Comparison of ENCODE assay signal across 1 cellular context in genomic region chr2:489084-489483, GRCh38.
TF ChIP-seq lines count a peak whose summit lies in the region.

No MANE protein-coding gene starts in this region.

TF ChIP-seq in HepG2, 621 proteins besides CTCF, POLR2A, EP300 and RAD21 (continued from another document):
- no peak for TF ChIP-seq ZBTB44 (CRISPR knock-in tag; IDR thresholded peaks at IDR 0.05)
